In genomic region chr2:169694113-169694893, GRCh38 we compare ENCODE assay signal across 1 cellular context.
TF ChIP-seq lines count a peak whose summit lies in the region.

A gene with protein sequence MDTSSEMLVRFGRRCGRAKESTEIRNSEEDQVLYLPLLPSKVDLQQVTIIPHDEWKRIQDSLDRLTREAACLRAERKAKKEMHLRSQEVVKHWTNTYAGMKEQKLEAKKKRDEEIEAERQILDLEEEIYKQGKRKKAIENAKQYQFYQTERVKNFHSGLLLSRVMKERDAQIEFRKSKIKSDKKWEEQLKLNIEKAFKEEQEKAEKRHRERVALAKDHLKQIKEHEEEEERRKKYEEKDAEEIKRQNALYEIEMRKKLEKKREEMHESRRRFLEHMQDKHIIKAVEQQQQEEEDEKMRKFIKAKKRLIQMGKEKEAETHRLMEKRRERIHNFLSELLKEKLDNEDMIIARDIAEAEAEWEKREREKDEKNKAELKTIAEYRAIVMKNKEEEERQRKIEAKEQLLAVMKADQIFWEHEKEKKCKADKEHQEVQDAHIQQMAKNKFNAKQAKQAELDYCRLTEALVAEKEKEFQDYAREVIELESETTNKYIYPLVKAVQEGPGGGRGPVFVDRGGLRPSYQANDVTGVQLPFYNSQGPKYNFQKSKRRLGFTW (minus strand): TSS chr2:169694405. CDS start chr2:169694327, 78 bp downstream.
A gene with protein sequence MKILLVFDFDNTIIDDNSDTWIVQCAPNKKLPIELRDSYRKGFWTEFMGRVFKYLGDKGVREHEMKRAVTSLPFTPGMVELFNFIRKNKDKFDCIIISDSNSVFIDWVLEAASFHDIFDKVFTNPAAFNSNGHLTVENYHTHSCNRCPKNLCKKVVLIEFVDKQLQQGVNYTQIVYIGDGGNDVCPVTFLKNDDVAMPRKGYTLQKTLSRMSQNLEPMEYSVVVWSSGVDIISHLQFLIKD (plus strand): TSS chr2:169694469. CDS start chr2:169700972, 6,503 bp downstream.

TF ChIP-seq in HEK293, 187 proteins besides CTCF, POLR2A, EP300 and RAD21 (continued from another document and continues in another):
- TF ChIP-seq ZNF114 (tag by site-specific recombination; IDR thresholded peaks at IDR 0.05), result no peak
- TF ChIP-seq KLF9 (tag by site-specific recombination; IDR thresholded peaks at IDR 0.05; ENCODE audit: low read depth), result no peak
- TF ChIP-seq, protein P1, sequence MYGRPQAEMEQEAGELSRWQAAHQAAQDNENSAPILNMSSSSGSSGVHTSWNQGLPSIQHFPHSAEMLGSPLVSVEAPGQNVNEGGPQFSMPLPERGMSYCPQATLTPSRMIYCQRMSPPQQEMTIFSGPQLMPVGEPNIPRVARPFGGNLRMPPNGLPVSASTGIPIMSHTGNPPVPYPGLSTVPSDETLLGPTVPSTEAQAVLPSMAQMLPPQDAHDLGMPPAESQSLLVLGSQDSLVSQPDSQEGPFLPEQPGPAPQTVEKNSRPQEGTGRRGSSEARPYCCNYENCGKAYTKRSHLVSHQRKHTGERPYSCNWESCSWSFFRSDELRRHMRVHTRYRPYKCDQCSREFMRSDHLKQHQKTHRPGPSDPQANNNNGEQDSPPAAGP (tag by site-specific recombination; IDR thresholded peaks at IDR 0.05), result peak; percentile 64; the same call in 1 of the 2 replicates
- peak; percentile 84 for TF ChIP-seq GLIS2 (tag by site-specific recombination; IDR thresholded peaks at IDR 0.05)
- TF ChIP-seq ZNF292 (tag by site-specific recombination; IDR thresholded peaks at IDR 0.05; ENCODE audit: borderline replicate concordance, low read depth), result no peak
- no peak for TF ChIP-seq ZFP69B (tag by site-specific recombination; IDR thresholded peaks at IDR 0.05)
- TF ChIP-seq ZBTB17 (tag by site-specific recombination; IDR thresholded peaks at IDR 0.05), result peak; percentile 63
- TF ChIP-seq ZNF426 (tag by site-specific recombination; IDR thresholded peaks at IDR 0.05), result no peak
- no peak for TF ChIP-seq HOXC10 (CRISPR knock-in tag; IDR thresholded peaks at IDR 0.05)
- peak; percentile 53 for TF ChIP-seq SP3 (tag by site-specific recombination; IDR thresholded peaks at IDR 0.05)
- no peak for TF ChIP-seq ZNF121 (tag by site-specific recombination; IDR thresholded peaks at IDR 0.05)
- TF ChIP-seq ZNF521 (tag by site-specific recombination; IDR thresholded peaks at IDR 0.05), result no peak
- TF ChIP-seq MYNN (tag by site-specific recombination; IDR thresholded peaks at IDR 0.05; ENCODE audit: borderline replicate concordance), result 0 out of 2 replicates have a peak, but pooled peaks have one; percentile 10
- TF ChIP-seq ZNF560 (tag by site-specific recombination; IDR thresholded peaks at IDR 0.05; ENCODE audit: borderline replicate concordance), result no peak
- TF ChIP-seq ZNF169 (tag by site-specific recombination; IDR thresholded peaks at IDR 0.05), result no peak
- no peak for TF ChIP-seq ZNF785 (tag by site-specific recombination; IDR thresholded peaks at IDR 0.05)
- no peak for TF ChIP-seq ZNF280D (tag by site-specific recombination; IDR thresholded peaks at IDR 0.05)
- peak; percentile 62; the same call in 1 of the 2 replicates for TF ChIP-seq TRIM28 (IDR thresholded peaks at IDR 0.05; ENCODE audit: borderline replicate concordance, low read length)
- TF ChIP-seq ZNF777 (tag by site-specific recombination; IDR thresholded peaks at IDR 0.05; ENCODE audit: borderline replicate concordance), result no peak
- TF ChIP-seq HIC1 (tag by site-specific recombination; IDR thresholded peaks at IDR 0.05), result peak; percentile 61; the same call in 1 of the 2 replicates
- TF ChIP-seq ZXDB (tag by site-specific recombination; IDR thresholded peaks at IDR 0.05), result peak; percentile 78
- no peak for TF ChIP-seq ZNF202 (tag by site-specific recombination; IDR thresholded peaks at IDR 0.05; ENCODE audit: borderline replicate concordance)
- TF ChIP-seq ZNF704 (tag by site-specific recombination; IDR thresholded peaks at IDR 0.05), result no peak
- TF ChIP-seq ZNF561 (tag by site-specific recombination; IDR thresholded peaks at IDR 0.05; ENCODE audit: borderline replicate concordance), result peak; percentile 84; the same call in 1 of the 2 replicates
- TF ChIP-seq ZNF580 (tag by site-specific recombination; IDR thresholded peaks at IDR 0.05), result peak; percentile 87
- peak; percentile 48; the same call in 1 of the 2 replicates for TF ChIP-seq ZNF324 (tag by site-specific recombination; IDR thresholded peaks at IDR 0.05)
- peak; percentile 63 for TF ChIP-seq ZNF449 (tag by site-specific recombination; IDR thresholded peaks at IDR 0.05)
- peak; percentile 68 for TF ChIP-seq KLF1 (tag by site-specific recombination; IDR thresholded peaks at IDR 0.05)
- TF ChIP-seq SCRT2 (tag by site-specific recombination; IDR thresholded peaks at IDR 0.05), result 0 out of 2 replicates have a peak, but pooled peaks have one; percentile 37
- no peak for TF ChIP-seq ZNF184 (tag by site-specific recombination; IDR thresholded peaks at IDR 0.05)
- no peak for TF ChIP-seq PRDM1 (tag by site-specific recombination; IDR thresholded peaks at IDR 0.05)
- no peak for TF ChIP-seq ZNF24 (tag by site-specific recombination; IDR thresholded peaks at IDR 0.05)
- no peak for TF ChIP-seq RBAK (tag by site-specific recombination; IDR thresholded peaks at IDR 0.05)
- TF ChIP-seq ZNF48 (tag by site-specific recombination; IDR thresholded peaks at IDR 0.05), result no peak
- no peak for TF ChIP-seq ZNF138 (tag by site-specific recombination; IDR thresholded peaks at IDR 0.05; ENCODE audit: borderline replicate concordance)
- TF ChIP-seq ZNF792 (tag by site-specific recombination; IDR thresholded peaks at IDR 0.05), result no peak
- TF ChIP-seq, protein P2, sequence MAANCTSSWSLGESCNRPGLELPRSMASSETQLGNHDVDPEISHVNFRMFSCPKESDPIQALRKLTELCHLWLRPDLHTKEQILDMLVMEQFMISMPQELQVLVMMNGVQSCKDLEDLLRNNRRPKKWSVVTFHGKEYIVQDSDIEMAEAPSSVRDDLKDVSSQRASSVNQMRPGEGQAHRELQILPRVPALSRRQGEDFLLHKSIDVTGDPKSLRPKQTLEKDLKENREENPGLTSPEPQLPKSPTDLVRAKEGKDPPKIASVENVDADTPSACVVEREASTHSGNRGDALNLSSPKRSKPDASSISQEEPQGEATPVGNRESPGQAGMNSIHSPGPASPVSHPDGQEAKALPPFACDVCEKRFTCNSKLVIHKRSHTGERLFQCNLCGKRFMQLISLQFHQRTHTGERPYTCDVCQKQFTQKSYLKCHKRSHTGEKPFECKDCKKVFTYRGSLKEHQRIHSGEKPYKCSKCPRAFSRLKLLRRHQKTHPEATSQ (tag by site-specific recombination; IDR thresholded peaks at IDR 0.05), result no peak
- no peak for TF ChIP-seq SETDB1 (IDR thresholded peaks at IDR 0.05; ENCODE audit: insufficient read length, low read length)
- no peak for TF ChIP-seq MEIS1 (CRISPR knock-in tag; IDR thresholded peaks at IDR 0.05; ENCODE audit: borderline replicate concordance)
- TF ChIP-seq ZNF341 (tag by site-specific recombination; IDR thresholded peaks at IDR 0.05; ENCODE audit: low read depth), result peak; percentile 80
- no peak for TF ChIP-seq ZNF362 (tag by site-specific recombination; IDR thresholded peaks at IDR 0.05)
- TF ChIP-seq ZBTB49 (tag by site-specific recombination; IDR thresholded peaks at IDR 0.05; ENCODE audit: low read depth), result no peak
- TF ChIP-seq ZSCAN30 (tag by site-specific recombination; IDR thresholded peaks at IDR 0.05), result 0 out of 2 replicates have a peak, but pooled peaks have one; percentile 48
- TF ChIP-seq OVOL3 (tag by site-specific recombination; IDR thresholded peaks at IDR 0.05), result no peak
- TF ChIP-seq KLF7 (tag by site-specific recombination; IDR thresholded peaks at IDR 0.05; ENCODE audit: borderline replicate concordance), result 0 out of 2 replicates have a peak, but pooled peaks have one; percentile 58
